5 cellular contexts compared by ENCODE assay signal in genomic region chr13:45084515-45084914, GRCh38.
"Had no signal": no experiment of that assay in that cellular context is flagged by ENCODE, and none has a peak within 500 bp of the region (broad histone marks: within the 10 kb centered on the region; RNA-seq: fewer than 3 reads in every experiment).

No MANE protein-coding gene starts in this region.

- DNase-seq: H9, HCEC 1CT had no signal

- H3K4me3 ChIP-seq: GM23338 had no signal

- H2AFZ ChIP-seq: GM23338 had no signal

- ATAC-seq: GM23338, HepG2 had no signal

- H3K27ac ChIP-seq: HL-60 had no signal

- H3K4me2 ChIP-seq: GM23338 had no signal
